In genomic region chr20:9204979-9205378, GRCh38 we compare ENCODE assay signal across 21 cellular contexts.
A peak's percentile ranks its signal among the peaks of the same experiment; 100 is the strongest.
DNase-seq lines count a peak whose midpoint lies in the region; TF ChIP-seq lines count a peak whose summit lies in the region.
"Had no signal": no experiment of that assay in that cellular context is flagged by ENCODE, and none has a peak within 500 bp of the region (broad histone marks: within the 10 kb centered on the region; RNA-seq: fewer than 3 reads in every experiment).

No MANE protein-coding gene starts in this region.

- no peak for TF ChIP-seq EP300 in sigmoid colon (IDR thresholded peaks at IDR 0.05)

- H3K9me3 ChIP-seq in endocrine pancreas (ENCODE audit: control insufficient read depth, low read length) (no peaks in the 10 kb centered on the region), sigmoid colon (no peaks in the 10 kb centered on the region)
- H3K9me3 ChIP-seq: BE2C; BLaER1 treated with 17β-estradiol and CSF1 and Interleukin-3, amounts not matched to agents 10 nM and 100 nM had no signal

- H3K27me3 ChIP-seq in endocrine pancreas (ENCODE audit: control insufficient read depth, insufficient read depth, low read length), result no peaks in the 10 kb centered on the region
- no peaks in the 10 kb centered on the region for H3K27me3 ChIP-seq in sigmoid colon
- H3K27me3 ChIP-seq: BE2C; BLaER1 treated with 17β-estradiol and CSF1 and Interleukin-3, amounts not matched to agents 10 nM and 100 nM had no signal

- no peak for TF ChIP-seq CTCF in sigmoid colon (IDR thresholded peaks at IDR 0.05)

- H3K36me3 ChIP-seq in endocrine pancreas (ENCODE audit: control insufficient read depth, insufficient read depth, low read length), result no peaks in the 10 kb centered on the region
- no peaks in the 10 kb centered on the region for H3K36me3 ChIP-seq in sigmoid colon
- H3K36me3 ChIP-seq: BE2C; BLaER1 treated with 17β-estradiol and CSF1 and Interleukin-3, amounts not matched to agents 10 nM and 100 nM had no signal

- H3K27ac ChIP-seq in sigmoid colon, result no peak overlapping the region
- H3K27ac ChIP-seq: 22Rv1; BLaER1 treated with 17β-estradiol and CSF1 and Interleukin-3, amounts not matched to agents 10 nM and 100 nM had no signal

- WGBS in sigmoid colon, 2 donors, result 49 to 77% methylated on average over 5 of the region's 5 CpGs

- intact Hi-C loops in sigmoid colon (cut with DNase I), result no loop called here

- DNase-seq in NCI-H2081 (lab: John Stamatoyannopoulos, UW) (peak; percentile 10 to 19), NCI-H2081 treated with DMSO at 0.1 percent for 48 hours (lab: John Stamatoyannopoulos, UW) (no peak), NCI-H69 (lab: John Stamatoyannopoulos, UW) (peak; percentile 25), fibroblast of peridontal ligament (ENCODE audit: extremely low read depth) (peak; percentile 33), HuH-7 (ENCODE audit: low spot score) (no peak), NCI-H510A treated with DMSO at 0.1 percent for 48 hours (lab: John Stamatoyannopoulos, UW) (no peak), sigmoid colon (no peak)
- DNase-seq: AML-193; BE2C; CD4-positive, alpha-beta T cell; CD8-positive, alpha-beta memory T cell; DMS 273 treated with DMSO at 0.1 percent for 48 hours; DMS79; EL; GF-D8; GOT3; H7; HCEC 1CT had no signal

- H3K4me3 ChIP-seq in endocrine pancreas (ENCODE audit: control insufficient read depth, insufficient read depth, low read length) (peak overlapping the region; percentile 24), sigmoid colon (no peak overlapping the region)
- H3K4me3 ChIP-seq: BLaER1 treated with 17β-estradiol and CSF1 and Interleukin-3, amounts not matched to agents 10 nM and 100 nM had no signal

- H3K9ac ChIP-seq in endocrine pancreas (ENCODE audit: control insufficient read depth, insufficient read depth, low read length), result no peak overlapping the region
- H3K9ac ChIP-seq: BLaER1 treated with 17β-estradiol and CSF1 and Interleukin-3, amounts not matched to agents 10 nM and 100 nM had no signal

- no peak for TF ChIP-seq POLR2A in sigmoid colon (IDR thresholded peaks at IDR 0.05)

- H3K4me1 ChIP-seq in endocrine pancreas (ENCODE audit: control insufficient read depth, insufficient read depth, low read length), result peaks cover 18% of the 10 kb centered on the region
- peaks cover 0 to 13% (median 3%) of the 10 kb centered on the region in 4 donors for H3K4me1 ChIP-seq in sigmoid colon

Comparison
In these comparisons a context has a peak if more than half of its experiments do, and no peak if none do; other contexts are left out.
1. DNase-seq: peak in NCI-H2081 (2 of 2), NCI-H69 (single experiment) and fibroblast of peridontal ligament (single experiment); none in NCI-H2081 treated with DMSO at 0.1 percent for 48 hours (single experiment), HuH-7 (single experiment), NCI-H510A treated with DMSO at 0.1 percent for 48 hours (single experiment) and sigmoid colon (single experiment).